Comparison of ENCODE assay signal across 16 cellular contexts in the genomic region with DNA sequence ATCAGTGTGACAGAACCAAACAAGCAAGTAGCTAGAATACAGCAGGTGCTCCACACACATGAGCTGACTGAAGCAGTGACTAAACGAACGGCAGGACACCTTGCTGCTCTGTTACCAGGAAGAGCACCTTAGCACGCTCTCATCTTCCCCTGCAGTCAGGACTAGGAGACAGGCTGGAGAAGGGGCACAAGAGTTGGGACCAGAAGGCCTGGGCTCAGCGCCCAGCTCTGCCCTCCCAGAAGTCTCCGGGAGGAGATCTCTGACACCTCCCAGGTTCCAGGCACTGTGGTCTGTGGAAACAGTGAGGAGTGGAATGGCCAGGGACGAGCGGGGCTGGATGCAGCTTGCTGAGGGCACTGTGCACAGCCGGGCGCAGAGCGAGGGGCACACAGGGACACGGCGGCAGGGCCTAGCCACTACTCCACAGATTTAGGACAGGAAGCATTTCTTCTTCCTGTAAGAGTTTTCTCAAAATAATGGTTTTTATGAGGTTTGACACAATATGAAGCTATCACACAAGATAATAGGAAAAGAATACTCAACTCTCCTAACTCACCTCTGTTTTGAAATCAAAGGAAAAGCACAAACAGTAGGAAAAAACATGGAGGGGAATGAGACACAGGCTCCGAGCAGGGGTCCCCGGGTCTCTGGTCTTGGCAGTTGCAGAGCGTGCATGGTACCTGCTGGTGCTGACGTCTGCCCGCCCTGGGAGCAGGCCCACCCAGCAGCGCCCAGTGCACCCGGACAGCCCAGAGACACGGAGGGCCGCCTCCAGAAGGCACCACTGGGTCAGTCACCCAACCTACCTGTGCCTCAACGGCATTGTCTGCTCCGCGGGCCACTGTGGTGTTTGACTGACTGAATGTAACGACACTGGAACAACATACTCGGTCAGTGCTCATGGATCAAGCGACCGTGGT.
DNase-seq lines count a peak whose midpoint lies in the region; ATAC-seq and TF ChIP-seq lines count a peak whose summit lies in the region.
"Had no signal": no experiment of that assay in that cellular context is flagged by ENCODE, and none has a peak within 500 bp of the region (broad histone marks: within the 10 kb centered on the region; RNA-seq: fewer than 3 reads in every experiment).

No MANE protein-coding gene starts in this region.

- H3K27me3 ChIP-seq in dorsolateral prefrontal cortex: no peaks in the 10 kb centered on the region
- H3K27me3 ChIP-seq: BE2C had no signal

- no peak for ATAC-seq in T-helper 17 cell
- ATAC-seq: A549 had no signal

- H3K27me3 Mint-ChIP-seq in T-helper 17 cell (no peaks in the 10 kb centered on the region), nephron progenitor cell (ENCODE audit: low read depth, poor library complexity) (no peaks in the 10 kb centered on the region), type B pancreatic cell (no peaks in the 10 kb centered on the region)
- H3K27me3 Mint-ChIP-seq: CD4-positive, alpha-beta memory T cell had no signal

- H3K4me3 Mint-ChIP-seq in T-helper 17 cell: no peak overlapping the region
- no peak overlapping the region for H3K4me3 Mint-ChIP-seq in nephron progenitor cell
- H3K4me3 Mint-ChIP-seq in type B pancreatic cell: no peak overlapping the region
- H3K4me3 Mint-ChIP-seq: CD4-positive, alpha-beta memory T cell; HFFc6 had no signal

- H3K27ac Mint-ChIP-seq in T-helper 17 cell (peak overlapping the region; percentile 41), nephron progenitor cell (peak overlapping the region; percentile 64), type B pancreatic cell (no peak overlapping the region)
- H3K27ac Mint-ChIP-seq: HFFc6 had no signal

- intact Hi-C loops in dorsolateral prefrontal cortex (cut with DNase I): no loop called here

- peaks cover 17% of the 10 kb centered on the region for H3K36me3 Mint-ChIP-seq in T-helper 17 cell (ENCODE audit: low read depth)
- peaks cover 79% of the 10 kb centered on the region for H3K36me3 Mint-ChIP-seq in nephron progenitor cell (ENCODE audit: low read depth)
- H3K36me3 Mint-ChIP-seq in type B pancreatic cell: peaks cover 30% of the 10 kb centered on the region

- H3K9me3 ChIP-seq in T-helper 17 cell (ENCODE audit: control insufficient read depth, low read length, poor library complexity, severe bottlenecking): no peaks in the 10 kb centered on the region
- H3K9me3 ChIP-seq: A549, BE2C had no signal

- TF ChIP-seq CTCF in dorsolateral prefrontal cortex (IDR thresholded peaks at IDR 0.05 in 54 of 56, conservative IDR thresholded peaks at IDR 0.05 in 2 of 56; ENCODE audit: low read depth in 1 of 56, partially characterized antibody in 56 of 56) (no peak), nephron progenitor cell (IDR thresholded peaks at IDR 0.05) (no peak), type B pancreatic cell (conservative IDR thresholded peaks at IDR 0.05) (no peak), GM10266 (IDR thresholded peaks at IDR 0.05; ENCODE audit: control insufficient read depth, insufficient read depth, low read depth, missing control alignments) (no peak)

- H3K4me3 ChIP-seq in dorsolateral prefrontal cortex: no peak overlapping the region
- H3K4me3 ChIP-seq: A549 had no signal

- H3K4me1 Mint-ChIP-seq in T-helper 17 cell (peaks cover 4% of the 10 kb centered on the region), nephron progenitor cell (peaks cover 4% of the 10 kb centered on the region), type B pancreatic cell (ENCODE audit: unreplicated experiment) (no peaks in the 10 kb centered on the region)
- H3K4me1 Mint-ChIP-seq: CD4-positive, alpha-beta memory T cell had no signal

- no peaks in the 10 kb centered on the region for H3K9me3 Mint-ChIP-seq in nephron progenitor cell
- H3K9me3 Mint-ChIP-seq in type B pancreatic cell: no peaks in the 10 kb centered on the region
- H3K9me3 Mint-ChIP-seq: CD4-positive, alpha-beta memory T cell; HFFc6 had no signal

- peak overlapping the region in 32 of 59 donors; percentile 4 to 72 (median 32) for H3K27ac ChIP-seq in dorsolateral prefrontal cortex
- H3K27ac ChIP-seq: A549, C4-2B had no signal

- DNase-seq in T-helper 17 cell (no peak), dorsolateral prefrontal cortex (peak in 1 of 10 donors; percentile 72), nephron progenitor cell (no peak), type B pancreatic cell (ENCODE audit: extremely low spot score, unreplicated experiment) (peak; percentile 53), GM10266 (ENCODE audit: extremely low spot score) (no peak), HuH-7 (ENCODE audit: low spot score) (no peak), HuH-7.5 (ENCODE audit: low spot score) (no peak)
- DNase-seq: BE2C; CD4-positive, alpha-beta memory T cell; DMS79 treated with DMSO at 0.1 percent for 48 hours; EL; GDM1; HCEC 1CT; HFFc6 had no signal
